19 cellular contexts compared by ENCODE assay signal in the genomic region with DNA sequence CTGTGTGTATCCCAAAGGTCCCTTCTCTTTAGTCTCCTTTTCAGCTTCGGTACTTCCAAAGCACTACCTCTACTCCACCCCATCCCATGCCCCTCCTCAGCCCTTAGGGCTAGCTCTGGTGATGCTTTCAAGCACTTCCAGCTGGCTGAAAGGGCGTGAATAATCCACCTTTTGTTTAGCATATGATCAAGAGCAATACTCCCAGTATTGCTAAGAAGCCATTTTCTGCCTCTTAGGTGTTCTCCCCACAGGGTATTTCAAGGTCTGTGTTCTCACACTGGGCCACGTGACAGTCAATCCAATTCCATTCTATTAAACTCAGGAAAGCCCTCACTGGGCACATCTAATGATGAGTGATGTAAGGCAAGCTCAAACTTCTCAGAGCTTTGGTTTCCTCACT.
"Had no signal": no experiment of that assay in that cellular context is flagged by ENCODE, and none has a peak within 500 bp of the region (broad histone marks: within the 10 kb centered on the region; RNA-seq: fewer than 3 reads in every experiment).

No MANE protein-coding gene starts in this region.

- H3K27ac Mint-ChIP-seq: activated CD4-positive, alpha-beta T cell treated with anti-CD3 and anti-CD28 coated beads, Interleukin-2, amount 10 ng/mL, durations not matched to agents 24 days and 14 days; activated CD8-positive, alpha-beta T cell treated with anti-CD3 and anti-CD28 coated beads, Interleukin-2, amount 10 ng/mL, durations not matched to agents 7 days and 5 days; activated naive CD8-positive, alpha-beta T cell treated with anti-CD3 and anti-CD28 coated beads for 36 hours; nephron progenitor cell; stimulated activated naive CD8-positive, alpha-beta T cell treated with anti-CD3 and anti-CD28 coated beads, Interleukin-15, Interleukin-2, amounts not matched to agents 100 ng/mL and 50 ng/mL, for 24 hours had no signal

- ATAC-seq: activated CD8-positive, alpha-beta T cell treated with anti-CD3 and anti-CD28 coated beads, Interleukin-2, amount 10 ng/mL, durations not matched to agents 7 days and 5 days; activated T-cell treated with anti-CD3 and anti-CD28 coated beads, Interleukin-2, amount 50 U/mL, for 4 hours; gastrocnemius medialis had no signal

- H3K27me3 Mint-ChIP-seq: activated CD4-positive, alpha-beta T cell treated with anti-CD3 and anti-CD28 coated beads, Interleukin-2, amount 10 ng/mL, durations not matched to agents 24 days and 14 days; stimulated activated naive CD8-positive, alpha-beta T cell treated with anti-CD3 and anti-CD28 coated beads, Interleukin-15, Interleukin-2, amounts not matched to agents 100 ng/mL and 50 ng/mL, for 24 hours had no signal

- H3K4me1 ChIP-seq: gastrocnemius medialis, left ventricle myocardium inferior, suprapubic skin, vagina had no signal

- H3K9me3 Mint-ChIP-seq: activated CD4-positive, alpha-beta T cell treated with anti-CD3 and anti-CD28 coated beads, Interleukin-2, amount 10 ng/mL, durations not matched to agents 24 days and 14 days; activated T-cell treated with anti-CD3 and anti-CD28 coated beads, Interleukin-2, amount 50 U/mL, for 4 hours; nephron progenitor cell; stimulated activated naive CD8-positive, alpha-beta T cell treated with anti-CD3 and anti-CD28 coated beads, Interleukin-15, Interleukin-2, amounts not matched to agents 100 ng/mL and 50 ng/mL, for 24 hours had no signal

- H3K4me3 ChIP-seq: gastrocnemius medialis, left ventricle myocardium inferior, suprapubic skin, transverse colon, vagina had no signal

- H3K36me3 ChIP-seq: gastrocnemius medialis, left ventricle myocardium inferior, suprapubic skin, transverse colon, vagina had no signal

- H3K27ac ChIP-seq: gastrocnemius medialis, left ventricle myocardium inferior, suprapubic skin, vagina had no signal

- H3K4me1 Mint-ChIP-seq: activated CD4-positive, alpha-beta T cell treated with anti-CD3 and anti-CD28 coated beads, Interleukin-2, amount 10 ng/mL, durations not matched to agents 24 days and 14 days; activated naive CD8-positive, alpha-beta T cell treated with anti-CD3 and anti-CD28 coated beads for 36 hours had no signal

- H3K4me3 Mint-ChIP-seq: activated CD4-positive, alpha-beta T cell treated with anti-CD3 and anti-CD28 coated beads, Interleukin-2, amount 10 ng/mL, durations not matched to agents 24 days and 14 days; activated CD8-positive, alpha-beta T cell treated with anti-CD3 and anti-CD28 coated beads, Interleukin-2, amount 10 ng/mL, durations not matched to agents 7 days and 5 days; activated naive CD8-positive, alpha-beta T cell treated with anti-CD3 and anti-CD28 coated beads for 36 hours; activated T-cell treated with anti-CD3 and anti-CD28 coated beads, Interleukin-2, amount 50 U/mL, for 4 hours; nephron progenitor cell; stimulated activated naive CD8-positive, alpha-beta T cell treated with anti-CD3 and anti-CD28 coated beads, Interleukin-15, Interleukin-2, amounts not matched to agents 100 ng/mL and 50 ng/mL, for 24 hours had no signal

- H3K27me3 ChIP-seq: gastrocnemius medialis, suprapubic skin, transverse colon, vagina had no signal

- DNase-seq: activated CD4-positive, alpha-beta T cell treated with anti-CD3 and anti-CD28 coated beads, Interleukin-2, amount 10 ng/mL, durations not matched to agents 24 days and 14 days; activated CD4-positive, CD25-positive, alpha-beta regulatory T cell; activated CD8-positive, alpha-beta T cell treated with anti-CD3 and anti-CD28 coated beads, Interleukin-2, amount 10 ng/mL, durations not matched to agents 7 days and 5 days; activated effector memory CD4-positive, alpha-beta T cell treated with anti-CD3 and anti-CD28 coated beads, Interleukin-2, amount 50 U/mL, for 16 hours; activated naive CD8-positive, alpha-beta T cell treated with anti-CD3 and anti-CD28 coated beads for 36 hours; activated T-cell treated with anti-CD3 and anti-CD28 coated beads, Interleukin-2, amount 50 U/mL, for 4 hours; amniotic stem cell; dermis blood vessel endothelial cell; effector memory CD4-positive, alpha-beta T cell; gastrocnemius medialis; head of caudate nucleus; left ventricle myocardium inferior; nephron progenitor cell; stimulated activated CD4-positive, alpha-beta T cell treated with anti-CD3 and anti-CD28 coated beads, Interleukin-1b, Interleukin-23, amount 100 ng/mL, for 48 hours; T1000; transverse colon had no signal

- H3K36me3 Mint-ChIP-seq: activated naive CD8-positive, alpha-beta T cell treated with anti-CD3 and anti-CD28 coated beads for 36 hours had no signal

- H3K9me3 ChIP-seq: gastrocnemius medialis, left ventricle myocardium inferior, suprapubic skin, transverse colon, vagina had no signal
